Comparison of ENCODE assay signal across 26 cellular contexts in genomic region chr2:157737636-157738035, GRCh38.
"Had no signal": no experiment of that assay in that cellular context is flagged by ENCODE, and none has a peak within 500 bp of the region (broad histone marks: within the 10 kb centered on the region; RNA-seq: fewer than 3 reads in every experiment).

No MANE protein-coding gene starts in this region.

- H3K4me3 ChIP-seq: coronary artery, dorsolateral prefrontal cortex, esophagus muscularis mucosa, gastroesophageal sphincter, heart right ventricle, left ventricle myocardium inferior, lower lobe of right lung, mucosa of descending colon had no signal

- H3K27ac Mint-ChIP-seq: immature natural killer cell, mesothelial cell of epicardium, naive B cell had no signal

- H3K4me1 Mint-ChIP-seq: immature natural killer cell, mesothelial cell of epicardium, naive B cell had no signal

- ATAC-seq: foreskin keratinocyte, gastroesophageal sphincter, heart right ventricle, left colon, left lobe of liver, lower lobe of right lung, mucosa of descending colon had no signal

- DNase-seq: dermis blood vessel endothelial cell; dorsolateral prefrontal cortex; effector CD4-positive, alpha-beta T cell; effector memory CD4-positive, alpha-beta T cell; foreskin keratinocyte; head of caudate nucleus; heart right ventricle; hypothalamus; immature natural killer cell; islet precursor cell; kidney; kidney glomerular epithelial cell; left colon; left ventricle myocardium inferior; lower lobe of right lung; mesenchymal stem cell; mucosa of descending colon; naive B cell had no signal

- H3K27ac ChIP-seq: coronary artery, dorsolateral prefrontal cortex, esophagus muscularis mucosa, foreskin keratinocyte, gastroesophageal sphincter, heart right ventricle, left ventricle myocardium inferior, lower lobe of right lung had no signal

- H3K4me1 ChIP-seq: esophagus muscularis mucosa, foreskin keratinocyte, gastroesophageal sphincter, heart right ventricle, lower lobe of right lung had no signal

- FAIRE-seq: colon, endothelial cell of umbilical vein, frontal cortex, kidney had no signal

- H3K27me3 Mint-ChIP-seq: naive B cell had no signal

- H3K9me3 ChIP-seq: esophagus muscularis mucosa, gastroesophageal sphincter, left ventricle myocardium inferior, lower lobe of right lung, mucosa of descending colon had no signal

- H3K4me3 Mint-ChIP-seq: immature natural killer cell, mesothelial cell of epicardium, naive B cell had no signal

- H3K9me3 Mint-ChIP-seq: immature natural killer cell, naive B cell had no signal

- H3K27me3 ChIP-seq: dorsolateral prefrontal cortex, esophagus muscularis mucosa, foreskin keratinocyte, gastroesophageal sphincter, heart right ventricle had no signal
